Comparison of ENCODE assay signal across 9 cellular contexts in genomic region chr19:33386361-33386858, GRCh38.
"Had no signal": no experiment of that assay in that cellular context is flagged by ENCODE, and none has a peak within 500 bp of the region (broad histone marks: within the 10 kb centered on the region; RNA-seq: fewer than 3 reads in every experiment).

No MANE protein-coding gene starts in this region.

- H3K27ac ChIP-seq: SJSA1, WERI-Rb-1 had no signal

- ATAC-seq: activated CD8-positive, alpha-beta T cell treated with anti-CD3 and anti-CD28 coated beads, Interleukin-2, amount 10 ng/mL, durations not matched to agents 7 days and 5 days had no signal

- H3K4me3 Mint-ChIP-seq: activated CD8-positive, alpha-beta T cell treated with anti-CD3 and anti-CD28 coated beads, Interleukin-2, amount 10 ng/mL, durations not matched to agents 7 days and 5 days; activated naive CD4-positive, alpha-beta T cell treated with anti-CD3 and anti-CD28 coated beads, Interleukin-2, amount 50 U/mL, for 24 hours; memory B cell had no signal

- H3K4me3 ChIP-seq: SJSA1 had no signal

- H3K9me3 Mint-ChIP-seq: activated naive CD4-positive, alpha-beta T cell treated with anti-CD3 and anti-CD28 coated beads, Interleukin-2, amount 50 U/mL, for 24 hours; activated T-helper 2 cell treated with anti-CD3 and anti-CD28 coated beads, Interferon-gamma antibody, Interleukin-2, Interleukin-4, amounts not matched to agents 10 μg/mL and 5 μg/mL and 100 μg/mL, durations not matched to agents 14 hours and 24 hours and 36 hours; memory B cell had no signal

- DNase-seq: activated CD4-positive, alpha-beta T cell treated with anti-CD3 and anti-CD28 coated beads for 4 hours; activated CD8-positive, alpha-beta memory T cell treated with anti-CD3 and anti-CD28 coated beads, Interleukin-2, amount 50 U/mL, for 48 hours; activated CD8-positive, alpha-beta T cell treated with anti-CD3 and anti-CD28 coated beads, Interleukin-2, amount 10 ng/mL, durations not matched to agents 7 days and 5 days; trophoblast cell; WERI-Rb-1 had no signal

- H3K27me3 Mint-ChIP-seq: activated naive CD4-positive, alpha-beta T cell treated with anti-CD3 and anti-CD28 coated beads, Interleukin-2, amount 50 U/mL, for 24 hours; memory B cell had no signal

- H3K9me3 ChIP-seq: SJSA1 had no signal

- H3K27me3 ChIP-seq: SJSA1 had no signal

- H3K27ac Mint-ChIP-seq: activated CD8-positive, alpha-beta T cell treated with anti-CD3 and anti-CD28 coated beads, Interleukin-2, amount 10 ng/mL, durations not matched to agents 7 days and 5 days; activated naive CD4-positive, alpha-beta T cell treated with anti-CD3 and anti-CD28 coated beads, Interleukin-2, amount 50 U/mL, for 24 hours; activated T-helper 2 cell treated with anti-CD3 and anti-CD28 coated beads, Interferon-gamma antibody, Interleukin-2, Interleukin-4, amounts not matched to agents 10 μg/mL and 5 μg/mL and 100 μg/mL, durations not matched to agents 14 hours and 24 hours and 36 hours; memory B cell had no signal
